13 cellular contexts compared by ENCODE assay signal in the genomic region with DNA sequence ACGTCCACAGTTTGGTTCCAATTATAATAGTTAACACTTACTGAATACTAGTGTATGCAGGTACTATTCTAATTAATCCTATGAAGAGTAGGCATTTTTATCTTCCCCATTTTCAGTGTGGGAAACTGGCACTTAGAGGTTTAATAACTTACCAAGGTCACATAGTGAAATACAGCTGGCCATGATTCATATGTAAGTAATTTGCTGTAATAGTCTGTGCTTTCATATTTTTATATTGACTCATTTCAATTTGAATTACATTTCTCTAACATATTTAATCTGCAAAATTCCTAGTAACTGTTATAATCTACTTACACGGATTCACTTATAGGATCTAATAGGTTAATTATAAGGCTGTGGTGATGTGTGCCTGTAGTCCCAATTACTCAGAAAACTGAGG. TPM values are rescaled to one million over a fixed set of nuclear protein-coding genes. Genes with fewer than 3 reads are reported as not detected.
A peak's percentile ranks its signal among the peaks of the same experiment; 100 is the strongest.
DNase-seq lines count a peak whose midpoint lies in the region; ATAC-seq and TF ChIP-seq lines count a peak whose summit lies in the region.
"Had no signal": no experiment of that assay in that cellular context is flagged by ENCODE, and none has a peak within 500 bp of the region (broad histone marks: within the 10 kb centered on the region; RNA-seq: fewer than 3 reads in every experiment).

No MANE protein-coding gene starts in this region.

- peak; percentile 60 for DNase-seq in Daoy (ENCODE audit: low read depth)
- peak; percentile 89 to 92 for DNase-seq in fibroblast of lung (ENCODE audit: low read depth in 2 of 2)
- peak; percentile 93 for DNase-seq in retinal pigment epithelial cell (ENCODE audit: low read depth)
- no peak for DNase-seq in iPS-NIHi7 (ENCODE audit: extremely low spot score)
- no peak for DNase-seq in DMS114 treated with DMSO at 0.1 percent for 48 hours (lab: John Stamatoyannopoulos, UW; ENCODE audit: unreplicated experiment)
- DNase-seq in GOT3 (lab: John Stamatoyannopoulos, UW) = no peak
- no peak for DNase-seq in naive thymus-derived CD4-positive, alpha-beta T cell
- DNase-seq: activated CD4-positive, CD25-positive, alpha-beta regulatory T cell treated with anti-CD3 and anti-CD28 coated beads, Interleukin-2, amount 50 U/mL, for 72 hours; activated effector memory CD4-positive, alpha-beta T cell treated with Interleukin-2 at 50 U/mL for 16 hours; NCI-H2171 treated with DMSO at 0.1 percent for 48 hours; SHP77 treated with DMSO at 0.1 percent for 48 hours had no signal

- CTCF ChIA-PET in naive thymus-derived CD4-positive, alpha-beta T cell (lab: Charles Lee) = no interaction called here

- H3K4me3 Mint-ChIP-seq in naive thymus-derived CD4-positive, alpha-beta T cell = no peak overlapping the region

- no peaks in the 10 kb centered on the region for H4K20me1 ChIP-seq in fibroblast of lung (ENCODE audit: control insufficient read depth, extremely low read depth, insufficient read depth, low read length)

- H3K36me3 Mint-ChIP-seq in naive thymus-derived CD4-positive, alpha-beta T cell = peaks cover 14 to 56% (median 26%) of the 10 kb centered on the region in 5 donors

- peak overlapping the region in 1 of 4 experiments; percentile 5 for H3K4me3 ChIP-seq in fibroblast of lung (replicated peaks in 1 of 4; ENCODE audit: control extremely low read depth in 1 of 4, insufficient read depth in 1 of 4, low read depth in 3 of 4, low read length in 4 of 4)
- H3K4me3 ChIP-seq in retinal pigment epithelial cell (ENCODE audit: low read length) = no peak overlapping the region
- no peak overlapping the region for H3K4me3 ChIP-seq in naive thymus-derived CD4-positive, alpha-beta T cell (ENCODE audit: low read length)

- peaks cover 6 to 34% (median 20%) of the 10 kb centered on the region in 7 donors for H3K4me1 Mint-ChIP-seq in naive thymus-derived CD4-positive, alpha-beta T cell

- peak overlapping the region; percentile 80 for H3K27ac ChIP-seq in fibroblast of lung (ENCODE audit: insufficient read depth, low read length)
- no peak overlapping the region for H3K27ac ChIP-seq in naive thymus-derived CD4-positive, alpha-beta T cell (ENCODE audit: low read depth, low read length)

- no peaks in the 10 kb centered on the region for H3K27me3 Mint-ChIP-seq in naive thymus-derived CD4-positive, alpha-beta T cell

- H3K79me2 ChIP-seq in fibroblast of lung (ENCODE audit: control insufficient read depth, insufficient read depth, low read length) = peaks cover 15% of the 10 kb centered on the region

- TF ChIP-seq CTCF in fibroblast of lung (conservative IDR thresholded peaks at IDR 0.05 in 1 of 2, IDR thresholded peaks at IDR 0.05 in 1 of 2; ENCODE audit: low read depth in 1 of 2, low read length in 2 of 2) (no peak), retinal pigment epithelial cell (conservative IDR thresholded peaks at IDR 0.05; ENCODE audit: low read depth, low read length) (no peak)

- no peaks in the 10 kb centered on the region for H3K9me3 ChIP-seq in fibroblast of lung (ENCODE audit: control insufficient read depth, insufficient read depth, low read depth, low read length)
- H3K9me3 ChIP-seq in naive thymus-derived CD4-positive, alpha-beta T cell (ENCODE audit: control insufficient read depth in 2 of 3, low read length in 3 of 3) = no peaks in the 10 kb centered on the region

- POLR2A ChIA-PET in naive thymus-derived CD4-positive, alpha-beta T cell (lab: Charles Lee) = no interaction called here

- no peak overlapping the region for H2AFZ ChIP-seq in fibroblast of lung (ENCODE audit: low read length)

- no peak overlapping the region for H3K9ac ChIP-seq in fibroblast of lung (ENCODE audit: insufficient read depth, low read length)

- H3K9me3 Mint-ChIP-seq in naive thymus-derived CD4-positive, alpha-beta T cell = no peaks in the 10 kb centered on the region

- peak; percentile 82 for ATAC-seq in SK-N-SH treated with all-trans-retinoic acid at 6 μM for 48 hours
- ATAC-seq in naive thymus-derived CD4-positive, alpha-beta T cell = no peak
- ATAC-seq: left lobe of liver had no signal

- H3K27me3 ChIP-seq in fibroblast of lung (ENCODE audit: control insufficient read depth, insufficient read depth, low read length) = no peaks in the 10 kb centered on the region
- H3K27me3 ChIP-seq in naive thymus-derived CD4-positive, alpha-beta T cell (ENCODE audit: control insufficient read depth in 2 of 2, insufficient read depth in 2 of 2, low read length in 2 of 2) = no peaks in the 10 kb centered on the region

- peak overlapping the region; percentile 58 for H3K4me2 ChIP-seq in fibroblast of lung (ENCODE audit: extremely low read depth, insufficient read depth, low read length)

- intact Hi-C loops in naive thymus-derived CD4-positive, alpha-beta T cell (cut with micrococcal nuclease) = loop anchor here in 1 of 2 donors (5.0 kb wide), 1 partner anchor 51 kb away; no protein-coding TSS in a partner anchor

- peaks cover 28% of the 10 kb centered on the region for H3K4me1 ChIP-seq in fibroblast of lung (ENCODE audit: control insufficient read depth, extremely low read depth, insufficient read depth, low read length)
- H3K4me1 ChIP-seq in naive thymus-derived CD4-positive, alpha-beta T cell (ENCODE audit: control insufficient read depth in 2 of 2, insufficient read depth in 2 of 2, low read length in 2 of 2) = no peaks in the 10 kb centered on the region

- H3K36me3 ChIP-seq in fibroblast of lung (ENCODE audit: control insufficient read depth, insufficient read depth, low read length) = peaks cover 7% of the 10 kb centered on the region
- peaks cover 27 to 84% (median 46%) of the 10 kb centered on the region in 3 experiments for H3K36me3 ChIP-seq in naive thymus-derived CD4-positive, alpha-beta T cell (ENCODE audit: control insufficient read depth in 2 of 3, insufficient read depth in 3 of 3, low read length in 3 of 3)

- H3K27ac Mint-ChIP-seq in naive thymus-derived CD4-positive, alpha-beta T cell = peak overlapping the region in 3 of 9 donors; percentile 33 to 74 (median 36)

TF ChIP-seq in SK-N-SH treated with all-trans-retinoic acid at 6 μM for 48 hours, 23 proteins besides CTCF, POLR2A, EP300 and RAD21:
- TF ChIP-seq OSR1 (CRISPR knock-in tag; IDR thresholded peaks at IDR 0.05) (no peak), ISL1 (CRISPR knock-in tag; IDR thresholded peaks at IDR 0.05) (peak; percentile 91), RARB (CRISPR knock-in tag; IDR thresholded peaks at IDR 0.05) (no peak)
- TF ChIP-seq, protein P1, sequence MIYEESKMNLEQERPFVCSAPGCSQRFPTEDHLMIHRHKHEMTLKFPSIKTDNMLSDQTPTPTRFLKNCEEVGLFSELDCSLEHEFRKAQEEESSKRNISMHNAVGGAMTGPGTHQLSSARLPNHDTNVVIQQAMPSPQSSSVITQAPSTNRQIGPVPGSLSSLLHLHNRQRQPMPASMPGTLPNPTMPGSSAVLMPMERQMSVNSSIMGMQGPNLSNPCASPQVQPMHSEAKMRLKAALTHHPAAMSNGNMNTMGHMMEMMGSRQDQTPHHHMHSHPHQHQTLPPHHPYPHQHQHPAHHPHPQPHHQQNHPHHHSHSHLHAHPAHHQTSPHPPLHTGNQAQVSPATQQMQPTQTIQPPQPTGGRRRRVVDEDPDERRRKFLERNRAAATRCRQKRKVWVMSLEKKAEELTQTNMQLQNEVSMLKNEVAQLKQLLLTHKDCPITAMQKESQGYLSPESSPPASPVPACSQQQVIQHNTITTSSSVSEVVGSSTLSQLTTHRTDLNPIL (CRISPR knock-in tag; IDR thresholded peaks at IDR 0.05; ENCODE audit: low read depth) = 0 out of 2 replicates have a peak, but pooled peaks have one; percentile 50

RNA-seq across cellular contexts. Expression of a gene that starts 19.4 kb away (rescaled TPM):
- total RNA-seq in Daoy (2014; rRNA removed; shearing (Covaris generic)) = 125 and 220 TPM in 2 replicates
- total RNA-seq in fibroblast of lung = 63.7 and 77.6 TPM in 2 replicates
- 88.0 and 98.7 TPM in 2 replicates for polyA plus RNA-seq in fibroblast of lung
- 53.7 and 65.4 TPM in 2 replicates for polyA plus RNA-seq in fibroblast of lung (2012)
- 11.6 and 11.7 TPM in 2 replicates for polyA minus RNA-seq in fibroblast of lung (ENCODE audit: low replicate concordance)
- total RNA-seq in naive thymus-derived CD4-positive, alpha-beta T cell = 100 to 1,000 TPM in 4 of 5 experiments, 10 to 100 TPM in 1; 57.5 to 239 (median 113) TPM
- polyA plus RNA-seq in naive thymus-derived CD4-positive, alpha-beta T cell = 10 to 100 TPM; 55.7 to 64.9 TPM

Comparison
In these comparisons a context has a peak if more than half of its experiments do, and no peak if none do; other contexts are left out.
1. DNase-seq: peak in Daoy (single experiment), fibroblast of lung (2 of 2) and retinal pigment epithelial cell (single experiment); none in iPS-NIHi7 (single experiment), DMS114 treated with DMSO at 0.1 percent for 48 hours (single experiment), GOT3 (single experiment) and naive thymus-derived CD4-positive, alpha-beta T cell (0 of 9).